17 cellular contexts compared by ENCODE assay signal in the genomic region with DNA sequence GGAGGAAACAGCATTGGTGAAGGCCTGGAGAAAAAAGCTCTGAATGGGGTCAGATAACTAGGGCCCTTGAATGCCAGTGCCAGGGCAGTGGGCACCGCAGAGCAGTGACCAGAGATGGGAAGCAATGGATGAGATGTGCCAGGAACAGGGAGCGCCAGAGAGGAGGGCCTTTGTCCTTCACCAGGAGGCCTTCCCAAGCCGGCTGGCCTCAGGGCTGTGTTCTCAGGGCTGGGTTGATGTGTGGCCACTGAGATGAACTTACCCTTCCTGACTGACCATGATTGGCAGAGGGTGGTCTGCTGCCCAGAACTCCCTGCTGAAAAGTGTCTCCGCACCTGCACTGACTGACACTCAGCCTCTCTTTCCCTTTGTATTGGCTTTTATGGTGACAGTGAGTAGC. TPM values are rescaled to one million over a fixed set of nuclear protein-coding genes. Genes with fewer than 3 reads are reported as not detected.
A peak's percentile ranks its signal among the peaks of the same experiment; 100 is the strongest.
DNase-seq lines count a peak whose midpoint lies in the region; ATAC-seq and TF ChIP-seq lines count a peak whose summit lies in the region.
"Had no signal": no experiment of that assay in that cellular context is flagged by ENCODE, and none has a peak within 500 bp of the region (broad histone marks: within the 10 kb centered on the region; RNA-seq: fewer than 3 reads in every experiment).

No MANE protein-coding gene starts in this region.

- H2AFZ ChIP-seq in H9 (ENCODE audit: low read length): no peak overlapping the region

- H3T11ph ChIP-seq in H9 (ENCODE audit: low read length): no peak overlapping the region

- peaks cover 41 to 43% of the 10 kb centered on the region in 2 experiments for H3K4me1 Mint-ChIP-seq in H9
- peaks cover 72% of the 10 kb centered on the region for H3K4me1 Mint-ChIP-seq in brain

- no peak overlapping the region for H4K5ac ChIP-seq in H9 (ENCODE audit: insufficient read length, low read depth, low read length)

- intact Hi-C loops in head of caudate nucleus (cut with DNase I): no loop called here
- intact Hi-C loops in vagina (cut with DNase I): no loop called here

- H3K4me3 Mint-ChIP-seq in H9 (no peak overlapping the region), brain (no peak overlapping the region)

- no peak overlapping the region for H3K18ac ChIP-seq in H9 (ENCODE audit: insufficient read length, low read depth, low read length)

- H3K9me3 Mint-ChIP-seq in H9 (no peaks in the 10 kb centered on the region), brain (peaks cover 0 to 5% (median 0%) of the 10 kb centered on the region in 5 experiments)

- no peak overlapping the region for H3K9ac ChIP-seq in H9 (ENCODE audit: extremely low read depth, insufficient read length, low read length)

- H4K91ac ChIP-seq in H9 (ENCODE audit: insufficient read length, low read depth, low read length): no peak overlapping the region

- H2BK20ac ChIP-seq in H9 (ENCODE audit: low read depth, low read length, poor library complexity, severe bottlenecking): no peak overlapping the region

- H3K27me3 ChIP-seq in H9 (ENCODE audit: insufficient read depth, low read length) (no peaks in the 10 kb centered on the region), vagina (no peaks in the 10 kb centered on the region)
- H3K27me3 ChIP-seq: SJSA1 had no signal

- no CpG with 5 or more reads among the region's 4 CpGs for WGBS in H9 (ENCODE audit: extremely low coverage, insufficient read length, low lambda C conversion rate)

- H3K36me3 Mint-ChIP-seq in H9 (ENCODE audit: insufficient read depth in 1 of 3, low read depth in 3 of 3) (no peaks in the 10 kb centered on the region), brain (no peaks in the 10 kb centered on the region)

- no peak for ATAC-seq in activated CD4-positive, CD25-positive, alpha-beta regulatory T cell treated with anti-CD3 and anti-CD28 coated beads, Interleukin-2, amount 50 U/mL, for 24 hours
- ATAC-seq: A549, Panc1 had no signal

- H4K8ac ChIP-seq in H9 (replicated peaks; ENCODE audit: insufficient read length, low read depth, low read length): no peak overlapping the region

- no peak overlapping the region for H3K27ac ChIP-seq in H9 (ENCODE audit: insufficient read length, low read depth, low read length)
- H3K27ac ChIP-seq in vagina: no peak overlapping the region
- H3K27ac ChIP-seq: C4-2B, SJSA1 had no signal

- H3K4me1 ChIP-seq in H9 (ENCODE audit: insufficient read depth, low read length) (peaks cover 3% of the 10 kb centered on the region; the same call in 1 of the 2 replicates), vagina (peaks cover 7% of the 10 kb centered on the region)
- H3K4me1 ChIP-seq: HAP-1 had no signal

- no peak overlapping the region for H2BK15ac ChIP-seq in H9 (ENCODE audit: low read depth, low read length)

- TF ChIP-seq POLR2A in vagina (IDR thresholded peaks at IDR 0.05): no peak

- no peak overlapping the region for H3K4me2 ChIP-seq in H9 (ENCODE audit: insufficient read depth, insufficient read length, low read length)

- no peak overlapping the region for H2BK120ac ChIP-seq in H9 (ENCODE audit: low read depth, low read length, poor library complexity, severe bottlenecking)

- no peak overlapping the region for H3K56ac ChIP-seq in H9 (ENCODE audit: insufficient read length, low read depth, low read length)

- H3K14ac ChIP-seq in H9 (ENCODE audit: insufficient read depth, low read length): peak overlapping the region; percentile 0; the same call in 1 of the 2 replicates

- H2BK5ac ChIP-seq in H9 (ENCODE audit: insufficient read length, low read length): no peak overlapping the region

- H2BK12ac ChIP-seq in H9 (ENCODE audit: insufficient read length, low read depth, low read length): no peak overlapping the region

- H3K4ac ChIP-seq in H9 (ENCODE audit: low read depth, low read length): no peak overlapping the region

- H2AK5ac ChIP-seq in H9 (ENCODE audit: insufficient read length, low read length): no peak overlapping the region

- TF ChIP-seq CTCF in H9 (conservative IDR thresholded peaks at IDR 0.05) (no peak), brain (conservative IDR thresholded peaks at IDR 0.05) (no peak), vagina (IDR thresholded peaks at IDR 0.05) (no peak)

- H3K27me3 Mint-ChIP-seq in H9 (ENCODE audit: low read depth) (peaks cover 18% of the 10 kb centered on the region), brain (peaks cover 7% of the 10 kb centered on the region)

- no peaks in the 10 kb centered on the region for H3K23me2 ChIP-seq in H9 (ENCODE audit: insufficient read length, low read depth, low read length, poor library complexity, severe bottlenecking)

- H3K23ac ChIP-seq in H9 (ENCODE audit: insufficient read length, low read depth, low read length): no peak overlapping the region

- no peaks in the 10 kb centered on the region for H4K20me1 ChIP-seq in H9 (ENCODE audit: control insufficient read depth, insufficient read depth, insufficient read length)

- H3K27ac Mint-ChIP-seq in H9: no peak overlapping the region; a peak in 1 of 7 replicates
- peak overlapping the region; percentile 7 to 83 (median 66) for H3K27ac Mint-ChIP-seq in brain

- H3K9me3 ChIP-seq in H9 (ENCODE audit: control insufficient read depth, low read depth, low read length): no peaks in the 10 kb centered on the region
- no peaks in the 10 kb centered on the region for H3K9me3 ChIP-seq in vagina
- H3K9me3 ChIP-seq: A549, HAP-1, SJSA1 had no signal

- DNase-seq in H9: no peak
- DNase-seq in head of caudate nucleus: peak in 26 of 42 donors; percentile 36 to 78 (median 52)
- DNase-seq in pons (ENCODE audit: low spot score): peak; percentile 66
- DNase-seq in inferior parietal cortex (ENCODE audit: extremely low spot score): no peak
- DNase-seq in COLO668 (lab: John Stamatoyannopoulos, UW; ENCODE audit: unreplicated experiment): no peak
- no peak for DNase-seq in vagina (ENCODE audit: extremely low spot score in 2 of 2)
- DNase-seq: DND-41, KBM-7, MV-4-11, NCI-H1694 treated with DMSO at 0.1 percent for 48 hours had no signal

- no peaks in the 10 kb centered on the region for H3K79me1 ChIP-seq in H9 (ENCODE audit: insufficient read depth, low read depth, low read length, poor library complexity, severe bottlenecking)

- no peak overlapping the region for H3K4me3 ChIP-seq in vagina
- H3K4me3 ChIP-seq: A549, HAP-1, SJSA1 had no signal

- H3K79me2 ChIP-seq in H9 (ENCODE audit: insufficient read depth, low read length): no peaks in the 10 kb centered on the region

- no peaks in the 10 kb centered on the region for H3K36me3 ChIP-seq in vagina
- H3K36me3 ChIP-seq: HAP-1, SJSA1 had no signal

RNA-seq across cellular contexts. Expression of a gene that starts 57.4 kb away (rescaled TPM):
- total RNA-seq in H9 (2021) (0.09 and 0.22 TPM in 2 replicates), vagina (0.25 TPM)
- 23.1 TPM for polyA plus RNA-seq in brain (ENCODE audit: insufficient read depth, low read depth, low replicate concordance)

Comparison
In these comparisons a context has a peak if more than half of its experiments do, and no peak if none do; other contexts are left out.
1. DNase-seq: peak in head of caudate nucleus (26 of 42) and pons (single experiment); none in H9 (single experiment), inferior parietal cortex (single experiment), COLO668 (single experiment) and vagina (0 of 2).
2. H3K27ac Mint-ChIP-seq: peak in brain (5 of 5); none in H9 (0 of 3).